10 cellular contexts compared by ENCODE assay signal in the genomic region with DNA sequence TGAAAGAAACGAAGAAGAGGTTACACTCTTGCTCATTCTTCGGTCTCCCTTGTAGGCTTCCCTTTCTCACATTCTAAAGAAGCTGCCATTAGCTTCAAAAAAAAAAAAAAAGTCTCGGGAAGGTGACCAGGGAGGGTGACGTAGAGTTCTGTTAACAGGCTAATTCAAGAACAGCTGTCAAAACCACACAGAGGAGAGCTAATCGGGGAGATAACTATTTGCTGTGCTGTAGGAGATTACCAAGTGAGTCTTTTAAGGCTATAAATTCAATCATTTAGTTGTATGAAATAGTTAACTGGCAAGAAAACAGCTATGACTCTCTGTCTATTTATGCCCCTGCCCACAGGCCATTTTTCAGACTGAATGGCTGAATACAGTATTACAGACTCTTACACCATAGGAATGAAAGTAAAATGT.
DNase-seq lines count a peak whose midpoint lies in the region; ATAC-seq and TF ChIP-seq lines count a peak whose summit lies in the region.
"Had no signal": no experiment of that assay in that cellular context is flagged by ENCODE, and none has a peak within 500 bp of the region (broad histone marks: within the 10 kb centered on the region; RNA-seq: fewer than 3 reads in every experiment).

No MANE protein-coding gene starts in this region.

- H3K4me1 ChIP-seq in SJCRH30: peaks cover 6% of the 10 kb centered on the region

- no peaks in the 10 kb centered on the region for H3K36me3 ChIP-seq in SJCRH30

- no peaks in the 10 kb centered on the region for H3K27me3 ChIP-seq in SJCRH30

- DNase-seq in AG20443 (ENCODE audit: low spot score): peak; percentile 41
- peak; percentile 61 to 87 for DNase-seq in SJCRH30
- peak; percentile 68 for DNase-seq in fibroblast of the conjunctiva (ENCODE audit: low read depth)
- DNase-seq in omental fat pad (ENCODE audit: low spot score): no peak
- no peak for DNase-seq in NCI-H345 treated with DMSO at 0.1 percent for 48 hours (lab: John Stamatoyannopoulos, UW; ENCODE audit: unreplicated experiment)
- DNase-seq in DMS114 treated with DMSO at 0.1 percent for 48 hours (lab: John Stamatoyannopoulos, UW; ENCODE audit: unreplicated experiment): no peak
- DNase-seq in NCI-H1436 treated with DMSO at 0.1 percent for 48 hours (lab: John Stamatoyannopoulos, UW): no peak
- DNase-seq: DMS79, NCI-H1092 had no signal

- peak overlapping the region; percentile 82 for H3K27ac ChIP-seq in SJCRH30

- no peaks in the 10 kb centered on the region for H3K9me3 ChIP-seq in SJCRH30 (replicated peaks)

- H3K4me3 ChIP-seq in SJCRH30: peak overlapping the region; percentile 60

- peak; percentile 79 for ATAC-seq in omental fat pad (ENCODE audit: low FRiP score)
- no peak for ATAC-seq in GM18873 (IDR thresholded peaks at IDR 0.05; ENCODE audit: low FRiP score, unreplicated experiment)

- no peak for TF ChIP-seq CTCF in omental fat pad (IDR thresholded peaks at IDR 0.05)

Comparison
In these comparisons a context has a peak if more than half of its experiments do, and no peak if none do; other contexts are left out.
1. DNase-seq: peak in AG20443 (single experiment), SJCRH30 (2 of 2) and fibroblast of the conjunctiva (single experiment); none in omental fat pad (single experiment), NCI-H345 treated with DMSO at 0.1 percent for 48 hours (single experiment), DMS114 treated with DMSO at 0.1 percent for 48 hours (single experiment) and NCI-H1436 treated with DMSO at 0.1 percent for 48 hours (single experiment).